20 cellular contexts compared by ENCODE assay signal in the genomic region with DNA sequence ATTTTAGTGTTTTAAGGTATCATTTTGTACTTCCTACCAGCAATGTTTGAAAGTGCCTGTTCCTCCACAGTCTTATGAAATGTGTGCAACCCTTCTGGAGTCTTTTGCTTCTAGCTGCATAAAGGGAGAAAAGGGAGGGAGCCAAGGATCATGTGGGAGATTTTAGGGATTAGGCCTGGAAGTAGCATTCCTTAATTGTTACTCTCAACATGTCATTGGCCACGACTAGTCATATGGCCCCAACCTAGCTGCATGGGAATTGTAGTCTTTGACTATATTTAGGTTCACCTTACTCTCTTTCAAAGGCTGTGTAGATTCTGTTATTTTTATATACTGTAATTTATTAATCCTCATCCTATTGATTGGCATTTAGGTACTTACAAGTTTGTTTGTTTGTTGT. TPM values are rescaled to one million over a fixed set of nuclear protein-coding genes. Genes with fewer than 3 reads are reported as not detected.
DNase-seq lines count a peak whose midpoint lies in the region; ATAC-seq lines count a peak whose summit lies in the region.
"Had no signal": no experiment of that assay in that cellular context is flagged by ENCODE, and none has a peak within 500 bp of the region (broad histone marks: within the 10 kb centered on the region; RNA-seq: fewer than 3 reads in every experiment).

No MANE protein-coding gene starts in this region.

- no peak overlapping the region for H2BK5ac ChIP-seq in mesendoderm (ENCODE audit: low read length)

- no peak overlapping the region for H3K9ac ChIP-seq in mesendoderm (ENCODE audit: low read length)

- no peak overlapping the region for H4K5ac ChIP-seq in mesendoderm (ENCODE audit: low read length)

- peaks cover 45% of the 10 kb centered on the region for H3K36me3 ChIP-seq in HAP-1 (replicated peaks)
- peaks cover 4% of the 10 kb centered on the region for H3K36me3 ChIP-seq in mesendoderm (ENCODE audit: control insufficient read depth, insufficient read depth, low read length)
- H3K36me3 ChIP-seq: breast epithelium had no signal

- DNase-seq in AG08395 (ENCODE audit: low spot score) (peak; percentile 51), HAP-1 (ENCODE audit: low spot score in 2 of 2) (peak; percentile 38 to 71), amniotic epithelial cell (ENCODE audit: low read depth) (peak; percentile 70), mesendoderm (peak; percentile 51), NCI-H2107 treated with DMSO at 0.1 percent for 48 hours (lab: John Stamatoyannopoulos, UW; ENCODE audit: unreplicated experiment) (no peak), NOMO-1 (lab: John Stamatoyannopoulos, UW; ENCODE audit: unreplicated experiment in 2 of 2) (no peak)
- DNase-seq: activated CD4-positive, alpha-beta T cell treated with anti-CD3 and anti-CD28 coated beads for 48 hours; CD4-positive, alpha-beta T cell; foreskin keratinocyte; left ventricle myocardium inferior; MM.1S; mucosa of descending colon; NCI-H1694 treated with DMSO at 0.1 percent for 48 hours; NCI-H446 treated with DMSO at 0.1 percent for 48 hours; stimulated activated CD4-positive, alpha-beta T cell treated with anti-CD3 and anti-CD28 coated beads, Interleukin-15, amount 100 ng/mL, for 24 hours had no signal

- no peak overlapping the region for H2BK120ac ChIP-seq in mesendoderm (ENCODE audit: low read depth, low read length)

- H3K4ac ChIP-seq in mesendoderm (ENCODE audit: low read depth, low read length), result no peak overlapping the region

- H3K4me3 ChIP-seq in HAP-1 (no peak overlapping the region), mesendoderm (ENCODE audit: low read length) (no peak overlapping the region)
- H3K4me3 ChIP-seq: breast epithelium, coronary artery, left ventricle myocardium inferior, mucosa of descending colon had no signal

- no peak overlapping the region for H2AK5ac ChIP-seq in mesendoderm (ENCODE audit: low read length)

- peaks cover 12% of the 10 kb centered on the region for H3K4me1 ChIP-seq in HAP-1
- H3K4me1 ChIP-seq in mesendoderm (ENCODE audit: control insufficient read depth, low read depth, low read length), result no peaks in the 10 kb centered on the region
- H3K4me1 ChIP-seq: breast epithelium, foreskin keratinocyte had no signal

- H3K27ac ChIP-seq in mesendoderm (ENCODE audit: low read depth, low read length), result no peak overlapping the region
- H3K27ac ChIP-seq: breast epithelium, coronary artery, foreskin keratinocyte, left ventricle myocardium inferior, RWPE1 had no signal

- no peaks in the 10 kb centered on the region for H3K27me3 ChIP-seq in HAP-1 (ENCODE audit: low read depth)
- H3K27me3 ChIP-seq in mesendoderm (ENCODE audit: insufficient read depth, low read length, poor library complexity), result no peaks in the 10 kb centered on the region
- H3K27me3 ChIP-seq: breast epithelium, foreskin keratinocyte had no signal

- no peak for ATAC-seq in HG03196 (IDR thresholded peaks at IDR 0.05; ENCODE audit: unreplicated experiment)
- ATAC-seq in GM21717 (IDR thresholded peaks at IDR 0.05; ENCODE audit: unreplicated experiment), result no peak
- ATAC-seq: foreskin keratinocyte, mucosa of descending colon had no signal

- no peaks in the 10 kb centered on the region for H3K79me2 ChIP-seq in mesendoderm (ENCODE audit: control insufficient read depth, insufficient read depth, low read length)

- no peak overlapping the region for H2BK15ac ChIP-seq in mesendoderm (replicated peaks; ENCODE audit: low read depth)

- H3K56ac ChIP-seq in mesendoderm (ENCODE audit: low read length), result no peak overlapping the region

- no peak overlapping the region for H3K18ac ChIP-seq in mesendoderm (ENCODE audit: low read length)

- H3K4me2 ChIP-seq in mesendoderm (ENCODE audit: low read length), result no peak overlapping the region

- no peak overlapping the region for H4K8ac ChIP-seq in mesendoderm (ENCODE audit: low read depth, low read length)

- H3K23ac ChIP-seq in mesendoderm (ENCODE audit: low read length), result no peak overlapping the region

- H3K79me1 ChIP-seq in mesendoderm (ENCODE audit: low read length), result no peaks in the 10 kb centered on the region

- in situ Hi-C loops in HAP-1 (cut with MboI; ENCODE audit: low sequenced_read_pairs), result loop anchor here (25.0 kb wide), 1 partner anchor 659 kb away; the partner anchor contains the start of gene PDCD6IP

- no CpG with 5 or more reads among the region's 1 CpG for WGBS in mesendoderm (ENCODE audit: extremely low coverage, insufficient coverage, low lambda C conversion rate)

- H3K9me3 ChIP-seq in HAP-1, result no peaks in the 10 kb centered on the region
- H3K9me3 ChIP-seq: breast epithelium, left ventricle myocardium inferior, mucosa of descending colon had no signal

RNA-seq across cellular contexts. Expression of gene CRTAP, which starts 14.9 kb away (rescaled TPM):
- 87.5 TPM for polyA plus RNA-seq in mesendoderm (2013, experiment 1 of 2)
- polyA plus RNA-seq in mesendoderm (2013, experiment 2 of 2), result 87.2 TPM

RNA-seq across cellular contexts. Expression of gene GLB1, which starts 31.8 kb away (rescaled TPM):
- 26.6 TPM for polyA plus RNA-seq in mesendoderm (2013, experiment 1 of 2)
- 26.0 TPM for polyA plus RNA-seq in mesendoderm (2013, experiment 2 of 2)

RNA-seq across cellular contexts. Expression of gene TMPPE, which starts 31.8 kb away (rescaled TPM):
- 1.7 TPM for polyA plus RNA-seq in mesendoderm (2013, experiment 1 of 2)
- polyA plus RNA-seq in mesendoderm (2013, experiment 2 of 2), result 1.7 TPM

Comparison
In these comparisons a context has a peak if more than half of its experiments do, and no peak if none do; other contexts are left out.
1. DNase-seq: peak in AG08395 (single experiment), HAP-1 (2 of 2), amniotic epithelial cell (single experiment) and mesendoderm (single experiment); none in NCI-H2107 treated with DMSO at 0.1 percent for 48 hours (single experiment) and NOMO-1 (0 of 2).